Comparison of ENCODE assay signal across 1 cellular context in genomic region chr3:15778332-15778858, GRCh38.
TF ChIP-seq lines count a peak whose summit lies in the region.

No MANE protein-coding gene starts in this region.

TF ChIP-seq in K562, 482 proteins besides CTCF, POLR2A, EP300 and RAD21 (continued from another document):
- TF ChIP-seq ZNF592 (IDR thresholded peaks at IDR 0.05) (no peak), HNRNPK (IDR thresholded peaks at IDR 0.05; ENCODE audit: low read depth, low read length, poor library complexity, severe bottlenecking) (no peak), FOXJ2 (tag; IDR thresholded peaks at IDR 0.05) (no peak), HNRNPLL (IDR thresholded peaks at IDR 0.05; ENCODE audit: low read depth, low read length, poor library complexity, severe bottlenecking) (no peak), ATF1 (CRISPR knock-in tag; IDR thresholded peaks at IDR 0.05) (no peak), ATF1 (tag; IDR thresholded peaks at IDR 0.05) (no peak), CREB3L1 (IDR thresholded peaks at IDR 0.05; ENCODE audit: borderline replicate concordance, low read depth) (no peak)
